ENCODE assay signal across 31 cellular contexts in the genomic region with DNA sequence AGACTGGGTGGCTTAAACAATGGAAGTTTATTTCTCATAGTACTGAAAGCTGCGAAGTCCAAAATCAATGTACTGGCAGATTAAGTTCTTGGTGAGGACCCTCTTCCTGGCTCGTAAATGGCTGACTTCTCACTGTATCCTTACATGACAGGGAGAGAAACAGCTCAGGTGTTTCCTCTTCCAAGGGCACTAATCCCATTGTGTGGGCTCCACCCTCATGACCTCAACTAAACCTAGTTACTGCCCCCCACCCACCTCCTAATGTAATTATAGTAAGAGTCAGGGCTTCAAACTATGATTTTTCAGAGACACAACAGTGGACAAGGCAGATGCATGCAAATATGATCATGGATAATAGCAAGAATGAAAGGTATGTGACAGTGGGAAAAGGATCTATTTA.
"Had no signal": no experiment of that assay in that cellular context is flagged by ENCODE, and none has a peak within 500 bp of the region (broad histone marks: within the 10 kb centered on the region; RNA-seq: fewer than 3 reads in every experiment).

No MANE protein-coding gene starts in this region.

- ATAC-seq: activated CD4-positive, CD25-positive, alpha-beta regulatory T cell treated with anti-CD3 and anti-CD28 coated beads, Interleukin-2, amount 50 U/mL, for 24 hours; activated CD8-positive, alpha-beta T cell treated with anti-CD3 and anti-CD28 coated beads for 36 hours; activated naive CD8-positive, alpha-beta T cell treated with anti-CD3 and anti-CD28 coated beads, Interleukin-2, amount 50 U/mL, for 24 hours; activated T-cell treated with anti-CD3 and anti-CD28 coated beads, Interleukin-2, amount 50 U/mL, for 4 hours; activated T-helper 17 cell treated with anti-CD3 and anti-CD28 coated beads, Interleukin-2, amount 50 U/mL, for 72 hours; body of pancreas; gastroesophageal sphincter; T-helper 17 cell had no signal

- H3K9me3 ChIP-seq: adrenal gland, body of pancreas, colonic mucosa, esophagus squamous epithelium, gastroesophageal sphincter had no signal

- H3K27me3 ChIP-seq: adrenal gland, body of pancreas, colonic mucosa, esophagus squamous epithelium, gastroesophageal sphincter had no signal

- H3K27ac ChIP-seq: adrenal gland, body of pancreas, colonic mucosa, epithelial cell of prostate, esophagus squamous epithelium, gastroesophageal sphincter, WERI-Rb-1 had no signal

- H3K4me1 ChIP-seq: adrenal gland, body of pancreas, colonic mucosa, esophagus squamous epithelium had no signal

- DNase-seq: activated B cell treated with CpG ODN at 0.5 μM for 24 hours; activated CD4-positive, alpha-beta T cell treated with anti-CD3 and anti-CD28 coated beads for 48 hours; activated CD4-positive, alpha-beta T cell treated with anti-CD3 and anti-CD28 coated beads, Interleukin-2, amount 50 U/mL, for 1 hour; activated CD4-positive, alpha-beta T cell treated with anti-CD3 and anti-CD28 coated beads, Interleukin-2, amount 50 U/mL, for 48 hours; activated CD8-positive, alpha-beta memory T cell treated with anti-CD3 and anti-CD28 coated beads for 24 hours; activated CD8-positive, alpha-beta T cell treated with anti-CD3 and anti-CD28 coated beads for 36 hours; activated effector memory CD4-positive, alpha-beta T cell treated with Interleukin-2 at 50 U/mL for 16 hours; activated gamma-delta T cell treated with Interleukin-2 at 50 U/mL for 16 hours; activated naive CD4-positive, alpha-beta T cell treated with anti-CD3 and anti-CD28 coated beads, Interleukin-2, amount 50 U/mL, for 16 hours; activated naive CD4-positive, alpha-beta T cell treated with Interleukin-2 at 50 U/mL for 16 hours; activated naive CD8-positive, alpha-beta T cell treated with anti-CD3 and anti-CD28 coated beads, Interleukin-2, amount 50 U/mL, for 24 hours; activated T-cell treated with anti-CD3 and anti-CD28 coated beads, Interleukin-2, amount 50 U/mL, for 4 hours; adrenal gland; amygdala; aorta; body of pancreas; caudate nucleus; cerebellar nuclear complex; colonic mucosa; effector CD8-positive, alpha-beta T cell; esophagus squamous epithelium; foreskin melanocyte; T-helper 1 cell; T-helper 17 cell; T1000; WERI-Rb-1 had no signal

- FAIRE-seq: endometrium had no signal

- H3K4me3 ChIP-seq: adrenal gland, body of pancreas, colonic mucosa, esophagus squamous epithelium, gastroesophageal sphincter had no signal
